In the genomic region with DNA sequence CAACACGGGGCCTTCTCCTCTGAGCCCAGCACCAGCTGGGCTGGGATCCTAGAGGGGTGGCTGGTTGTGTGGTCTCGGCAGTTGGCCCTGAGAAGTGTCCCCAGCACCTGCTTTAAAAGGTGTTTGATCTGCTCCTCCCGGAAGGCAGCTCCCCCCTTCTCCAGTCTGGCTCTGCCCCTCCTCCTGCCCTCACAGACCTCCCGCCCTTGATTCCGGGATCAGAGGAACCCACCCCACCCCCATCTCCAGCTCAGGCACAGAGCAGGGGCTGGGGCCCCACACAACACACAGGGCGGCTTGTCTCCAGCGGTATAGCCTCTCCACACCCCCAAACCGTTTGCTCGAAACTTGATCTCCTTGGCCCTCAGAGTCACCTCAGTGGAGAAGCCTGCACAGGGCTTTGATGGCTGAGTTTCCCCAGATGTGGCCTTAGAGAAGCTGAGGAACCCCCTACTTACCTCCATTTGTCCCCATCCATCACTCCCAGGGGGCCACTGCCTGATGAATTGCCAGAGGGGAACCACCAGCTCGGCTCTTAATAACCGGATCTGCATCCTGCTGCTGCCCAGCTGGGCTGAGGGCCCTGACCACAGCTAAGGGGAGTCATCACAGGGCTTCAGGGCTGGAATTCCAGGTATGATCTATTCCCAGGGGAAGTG, we compare ENCODE assay signal across 1 cellular context.
TF ChIP-seq lines count a peak whose summit lies in the region.

No MANE protein-coding gene starts in this region.

TF ChIP-seq in HEK293, 187 proteins besides CTCF, POLR2A, EP300 and RAD21 (continued from another document and continues in another):
- TF ChIP-seq, protein P1, sequence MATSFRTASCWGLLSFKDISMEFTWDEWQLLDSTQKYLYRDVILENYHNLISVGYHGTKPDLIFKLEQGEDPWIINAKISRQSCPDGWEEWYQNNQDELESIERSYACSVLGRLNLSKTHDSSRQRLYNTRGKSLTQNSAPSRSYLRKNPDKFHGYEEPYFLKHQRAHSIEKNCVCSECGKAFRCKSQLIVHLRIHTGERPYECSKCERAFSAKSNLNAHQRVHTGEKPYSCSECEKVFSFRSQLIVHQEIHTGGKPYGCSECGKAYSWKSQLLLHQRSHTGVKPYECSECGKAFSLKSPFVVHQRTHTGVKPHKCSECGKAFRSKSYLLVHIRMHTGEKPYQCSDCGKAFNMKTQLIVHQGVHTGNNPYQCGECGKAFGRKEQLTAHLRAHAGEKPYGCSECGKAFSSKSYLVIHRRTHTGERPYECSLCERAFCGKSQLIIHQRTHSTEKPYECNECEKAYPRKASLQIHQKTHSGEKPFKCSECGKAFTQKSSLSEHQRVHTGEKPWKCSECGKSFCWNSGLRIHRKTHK (tag by site-specific recombination; IDR thresholded peaks at IDR 0.05) = no peak
- TF ChIP-seq MZF1 (tag by site-specific recombination; IDR thresholded peaks at IDR 0.05; ENCODE audit: borderline replicate concordance) (no peak), ZBTB7A (tag by site-specific recombination; IDR thresholded peaks at IDR 0.05; ENCODE audit: low read depth) (no peak), ZNF529 (tag by site-specific recombination; IDR thresholded peaks at IDR 0.05; ENCODE audit: insufficient replicate concordance) (no peak), TRIM28 (IDR thresholded peaks at IDR 0.05; ENCODE audit: borderline replicate concordance, low read length) (no peak), OVOL3 (tag by site-specific recombination; IDR thresholded peaks at IDR 0.05) (no peak), ZNF211 (tag by site-specific recombination; IDR thresholded peaks at IDR 0.05; ENCODE audit: low read depth) (no peak), ZNF10 (tag by site-specific recombination; IDR thresholded peaks at IDR 0.05) (peak; percentile 75), ZBTB20 (tag by site-specific recombination; IDR thresholded peaks at IDR 0.05) (peak; percentile 61; the same call in 1 of the 2 replicates), KLF8 (tag by site-specific recombination; IDR thresholded peaks at IDR 0.05) (no peak), ZNF837 (tag by site-specific recombination; IDR thresholded peaks at IDR 0.05) (no peak), ZEB2 (tag by site-specific recombination; IDR thresholded peaks at IDR 0.05) (peak; percentile 47), ZNF132 (tag by site-specific recombination; IDR thresholded peaks at IDR 0.05; ENCODE audit: borderline replicate concordance) (no peak), ZXDB (tag by site-specific recombination; IDR thresholded peaks at IDR 0.05) (peak; percentile 87), ZNF138 (tag by site-specific recombination; IDR thresholded peaks at IDR 0.05; ENCODE audit: borderline replicate concordance) (no peak), KLF9 (tag by site-specific recombination; IDR thresholded peaks at IDR 0.05; ENCODE audit: low read depth) (no peak), ZNF423 (tag by site-specific recombination; IDR thresholded peaks at IDR 0.05) (no peak), ZNF248 (tag by site-specific recombination; IDR thresholded peaks at IDR 0.05) (no peak), ZBTB21 (tag by site-specific recombination; IDR thresholded peaks at IDR 0.05) (no peak; the same call in 1 of the 2 replicates), ZNF37A (tag by site-specific recombination; IDR thresholded peaks at IDR 0.05) (no peak), ZFP69B (tag by site-specific recombination; IDR thresholded peaks at IDR 0.05) (peak; percentile 86), YY2 (tag by site-specific recombination; IDR thresholded peaks at IDR 0.05) (no peak), PRDM1 (tag by site-specific recombination; IDR thresholded peaks at IDR 0.05) (no peak), ZNF792 (tag by site-specific recombination; IDR thresholded peaks at IDR 0.05) (no peak), SETDB1 (IDR thresholded peaks at IDR 0.05; ENCODE audit: insufficient read length, low read length) (no peak), ZNF626 (tag by site-specific recombination; IDR thresholded peaks at IDR 0.05) (no peak), ZNF184 (tag by site-specific recombination; IDR thresholded peaks at IDR 0.05) (no peak), ZNF571 (tag by site-specific recombination; IDR thresholded peaks at IDR 0.05) (no peak), ZNF19 (tag by site-specific recombination; IDR thresholded peaks at IDR 0.05; ENCODE audit: low read depth) (no peak), ZNF174 (tag by site-specific recombination; IDR thresholded peaks at IDR 0.05) (no peak)
- TF ChIP-seq, protein P2, sequence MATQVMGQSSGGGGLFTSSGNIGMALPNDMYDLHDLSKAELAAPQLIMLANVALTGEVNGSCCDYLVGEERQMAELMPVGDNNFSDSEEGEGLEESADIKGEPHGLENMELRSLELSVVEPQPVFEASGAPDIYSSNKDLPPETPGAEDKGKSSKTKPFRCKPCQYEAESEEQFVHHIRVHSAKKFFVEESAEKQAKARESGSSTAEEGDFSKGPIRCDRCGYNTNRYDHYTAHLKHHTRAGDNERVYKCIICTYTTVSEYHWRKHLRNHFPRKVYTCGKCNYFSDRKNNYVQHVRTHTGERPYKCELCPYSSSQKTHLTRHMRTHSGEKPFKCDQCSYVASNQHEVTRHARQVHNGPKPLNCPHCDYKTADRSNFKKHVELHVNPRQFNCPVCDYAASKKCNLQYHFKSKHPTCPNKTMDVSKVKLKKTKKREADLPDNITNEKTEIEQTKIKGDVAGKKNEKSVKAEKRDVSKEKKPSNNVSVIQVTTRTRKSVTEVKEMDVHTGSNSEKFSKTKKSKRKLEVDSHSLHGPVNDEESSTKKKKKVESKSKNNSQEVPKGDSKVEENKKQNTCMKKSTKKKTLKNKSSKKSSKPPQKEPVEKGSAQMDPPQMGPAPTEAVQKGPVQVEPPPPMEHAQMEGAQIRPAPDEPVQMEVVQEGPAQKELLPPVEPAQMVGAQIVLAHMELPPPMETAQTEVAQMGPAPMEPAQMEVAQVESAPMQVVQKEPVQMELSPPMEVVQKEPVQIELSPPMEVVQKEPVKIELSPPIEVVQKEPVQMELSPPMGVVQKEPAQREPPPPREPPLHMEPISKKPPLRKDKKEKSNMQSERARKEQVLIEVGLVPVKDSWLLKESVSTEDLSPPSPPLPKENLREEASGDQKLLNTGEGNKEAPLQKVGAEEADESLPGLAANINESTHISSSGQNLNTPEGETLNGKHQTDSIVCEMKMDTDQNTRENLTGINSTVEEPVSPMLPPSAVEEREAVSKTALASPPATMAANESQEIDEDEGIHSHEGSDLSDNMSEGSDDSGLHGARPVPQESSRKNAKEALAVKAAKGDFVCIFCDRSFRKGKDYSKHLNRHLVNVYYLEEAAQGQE (tag by site-specific recombination; IDR thresholded peaks at IDR 0.05) = no peak
- TF ChIP-seq, protein P3, sequence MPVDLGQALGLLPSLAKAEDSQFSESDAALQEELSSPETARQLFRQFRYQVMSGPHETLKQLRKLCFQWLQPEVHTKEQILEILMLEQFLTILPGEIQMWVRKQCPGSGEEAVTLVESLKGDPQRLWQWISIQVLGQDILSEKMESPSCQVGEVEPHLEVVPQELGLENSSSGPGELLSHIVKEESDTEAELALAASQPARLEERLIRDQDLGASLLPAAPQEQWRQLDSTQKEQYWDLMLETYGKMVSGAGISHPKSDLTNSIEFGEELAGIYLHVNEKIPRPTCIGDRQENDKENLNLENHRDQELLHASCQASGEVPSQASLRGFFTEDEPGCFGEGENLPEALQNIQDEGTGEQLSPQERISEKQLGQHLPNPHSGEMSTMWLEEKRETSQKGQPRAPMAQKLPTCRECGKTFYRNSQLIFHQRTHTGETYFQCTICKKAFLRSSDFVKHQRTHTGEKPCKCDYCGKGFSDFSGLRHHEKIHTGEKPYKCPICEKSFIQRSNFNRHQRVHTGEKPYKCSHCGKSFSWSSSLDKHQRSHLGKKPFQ (tag by site-specific recombination; IDR thresholded peaks at IDR 0.05) = no peak
- TF ChIP-seq, protein P4, sequence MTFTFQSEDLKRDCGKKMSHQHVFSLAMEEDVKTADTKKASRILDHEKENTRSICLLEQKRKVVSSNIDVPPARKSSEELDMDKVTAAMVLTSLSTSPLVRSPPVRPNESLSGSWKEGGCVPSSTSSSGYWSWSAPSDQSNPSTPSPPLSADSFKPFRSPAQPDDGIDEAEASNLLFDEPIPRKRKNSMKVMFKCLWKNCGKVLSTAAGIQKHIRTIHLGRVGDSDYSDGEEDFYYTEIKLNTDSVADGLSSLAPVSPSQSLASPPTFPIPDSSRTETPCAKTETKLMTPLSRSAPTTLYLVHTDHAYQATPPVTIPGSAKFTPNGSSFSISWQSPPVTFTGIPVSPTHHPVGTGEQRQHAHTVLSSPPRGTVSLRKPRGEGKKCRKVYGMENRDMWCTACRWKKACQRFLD (tag by site-specific recombination; IDR thresholded peaks at IDR 0.05) = no peak
- TF ChIP-seq, protein P5, sequence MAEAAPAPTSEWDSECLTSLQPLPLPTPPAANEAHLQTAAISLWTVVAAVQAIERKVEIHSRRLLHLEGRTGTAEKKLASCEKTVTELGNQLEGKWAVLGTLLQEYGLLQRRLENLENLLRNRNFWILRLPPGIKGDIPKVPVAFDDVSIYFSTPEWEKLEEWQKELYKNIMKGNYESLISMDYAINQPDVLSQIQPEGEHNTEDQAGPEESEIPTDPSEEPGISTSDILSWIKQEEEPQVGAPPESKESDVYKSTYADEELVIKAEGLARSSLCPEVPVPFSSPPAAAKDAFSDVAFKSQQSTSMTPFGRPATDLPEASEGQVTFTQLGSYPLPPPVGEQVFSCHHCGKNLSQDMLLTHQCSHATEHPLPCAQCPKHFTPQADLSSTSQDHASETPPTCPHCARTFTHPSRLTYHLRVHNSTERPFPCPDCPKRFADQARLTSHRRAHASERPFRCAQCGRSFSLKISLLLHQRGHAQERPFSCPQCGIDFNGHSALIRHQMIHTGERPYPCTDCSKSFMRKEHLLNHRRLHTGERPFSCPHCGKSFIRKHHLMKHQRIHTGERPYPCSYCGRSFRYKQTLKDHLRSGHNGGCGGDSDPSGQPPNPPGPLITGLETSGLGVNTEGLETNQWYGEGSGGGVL (tag by site-specific recombination; IDR thresholded peaks at IDR 0.05) = peak; percentile 90
- TF ChIP-seq, protein P6, sequence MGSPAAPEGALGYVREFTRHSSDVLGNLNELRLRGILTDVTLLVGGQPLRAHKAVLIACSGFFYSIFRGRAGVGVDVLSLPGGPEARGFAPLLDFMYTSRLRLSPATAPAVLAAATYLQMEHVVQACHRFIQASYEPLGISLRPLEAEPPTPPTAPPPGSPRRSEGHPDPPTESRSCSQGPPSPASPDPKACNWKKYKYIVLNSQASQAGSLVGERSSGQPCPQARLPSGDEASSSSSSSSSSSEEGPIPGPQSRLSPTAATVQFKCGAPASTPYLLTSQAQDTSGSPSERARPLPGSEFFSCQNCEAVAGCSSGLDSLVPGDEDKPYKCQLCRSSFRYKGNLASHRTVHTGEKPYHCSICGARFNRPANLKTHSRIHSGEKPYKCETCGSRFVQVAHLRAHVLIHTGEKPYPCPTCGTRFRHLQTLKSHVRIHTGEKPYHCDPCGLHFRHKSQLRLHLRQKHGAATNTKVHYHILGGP (tag by site-specific recombination; IDR thresholded peaks at IDR 0.05) = no peak
- TF ChIP-seq, protein P7, sequence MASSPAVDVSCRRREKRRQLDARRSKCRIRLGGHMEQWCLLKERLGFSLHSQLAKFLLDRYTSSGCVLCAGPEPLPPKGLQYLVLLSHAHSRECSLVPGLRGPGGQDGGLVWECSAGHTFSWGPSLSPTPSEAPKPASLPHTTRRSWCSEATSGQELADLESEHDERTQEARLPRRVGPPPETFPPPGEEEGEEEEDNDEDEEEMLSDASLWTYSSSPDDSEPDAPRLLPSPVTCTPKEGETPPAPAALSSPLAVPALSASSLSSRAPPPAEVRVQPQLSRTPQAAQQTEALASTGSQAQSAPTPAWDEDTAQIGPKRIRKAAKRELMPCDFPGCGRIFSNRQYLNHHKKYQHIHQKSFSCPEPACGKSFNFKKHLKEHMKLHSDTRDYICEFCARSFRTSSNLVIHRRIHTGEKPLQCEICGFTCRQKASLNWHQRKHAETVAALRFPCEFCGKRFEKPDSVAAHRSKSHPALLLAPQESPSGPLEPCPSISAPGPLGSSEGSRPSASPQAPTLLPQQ (tag by site-specific recombination; IDR thresholded peaks at IDR 0.05) = peak; percentile 96
- TF ChIP-seq, protein P8, sequence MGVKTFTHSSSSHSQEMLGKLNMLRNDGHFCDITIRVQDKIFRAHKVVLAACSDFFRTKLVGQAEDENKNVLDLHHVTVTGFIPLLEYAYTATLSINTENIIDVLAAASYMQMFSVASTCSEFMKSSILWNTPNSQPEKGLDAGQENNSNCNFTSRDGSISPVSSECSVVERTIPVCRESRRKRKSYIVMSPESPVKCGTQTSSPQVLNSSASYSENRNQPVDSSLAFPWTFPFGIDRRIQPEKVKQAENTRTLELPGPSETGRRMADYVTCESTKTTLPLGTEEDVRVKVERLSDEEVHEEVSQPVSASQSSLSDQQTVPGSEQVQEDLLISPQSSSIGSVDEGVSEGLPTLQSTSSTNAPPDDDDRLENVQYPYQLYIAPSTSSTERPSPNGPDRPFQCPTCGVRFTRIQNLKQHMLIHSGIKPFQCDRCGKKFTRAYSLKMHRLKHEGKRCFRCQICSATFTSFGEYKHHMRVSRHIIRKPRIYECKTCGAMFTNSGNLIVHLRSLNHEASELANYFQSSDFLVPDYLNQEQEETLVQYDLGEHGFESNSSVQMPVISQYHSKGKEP (tag by site-specific recombination; IDR thresholded peaks at IDR 0.05) = no peak
- TF ChIP-seq, protein P9, sequence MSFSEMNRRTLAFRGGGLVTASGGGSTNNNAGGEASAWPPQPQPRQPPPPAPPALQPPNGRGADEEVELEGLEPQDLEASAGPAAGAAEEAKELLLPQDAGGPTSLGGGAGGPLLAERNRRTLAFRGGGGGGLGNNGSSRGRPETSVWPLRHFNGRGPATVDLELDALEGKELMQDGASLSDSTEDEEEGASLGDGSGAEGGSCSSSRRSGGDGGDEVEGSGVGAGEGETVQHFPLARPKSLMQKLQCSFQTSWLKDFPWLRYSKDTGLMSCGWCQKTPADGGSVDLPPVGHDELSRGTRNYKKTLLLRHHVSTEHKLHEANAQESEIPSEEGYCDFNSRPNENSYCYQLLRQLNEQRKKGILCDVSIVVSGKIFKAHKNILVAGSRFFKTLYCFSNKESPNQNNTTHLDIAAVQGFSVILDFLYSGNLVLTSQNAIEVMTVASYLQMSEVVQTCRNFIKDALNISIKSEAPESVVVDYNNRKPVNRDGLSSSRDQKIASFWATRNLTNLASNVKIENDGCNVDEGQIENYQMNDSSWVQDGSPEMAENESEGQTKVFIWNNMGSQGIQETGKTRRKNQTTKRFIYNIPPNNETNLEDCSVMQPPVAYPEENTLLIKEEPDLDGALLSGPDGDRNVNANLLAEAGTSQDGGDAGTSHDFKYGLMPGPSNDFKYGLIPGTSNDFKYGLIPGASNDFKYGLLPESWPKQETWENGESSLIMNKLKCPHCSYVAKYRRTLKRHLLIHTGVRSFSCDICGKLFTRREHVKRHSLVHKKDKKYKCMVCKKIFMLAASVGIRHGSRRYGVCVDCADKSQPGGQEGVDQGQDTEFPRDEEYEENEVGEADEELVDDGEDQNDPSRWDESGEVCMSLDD (tag by site-specific recombination; IDR thresholded peaks at IDR 0.05) = no peak
- TF ChIP-seq, protein P10, sequence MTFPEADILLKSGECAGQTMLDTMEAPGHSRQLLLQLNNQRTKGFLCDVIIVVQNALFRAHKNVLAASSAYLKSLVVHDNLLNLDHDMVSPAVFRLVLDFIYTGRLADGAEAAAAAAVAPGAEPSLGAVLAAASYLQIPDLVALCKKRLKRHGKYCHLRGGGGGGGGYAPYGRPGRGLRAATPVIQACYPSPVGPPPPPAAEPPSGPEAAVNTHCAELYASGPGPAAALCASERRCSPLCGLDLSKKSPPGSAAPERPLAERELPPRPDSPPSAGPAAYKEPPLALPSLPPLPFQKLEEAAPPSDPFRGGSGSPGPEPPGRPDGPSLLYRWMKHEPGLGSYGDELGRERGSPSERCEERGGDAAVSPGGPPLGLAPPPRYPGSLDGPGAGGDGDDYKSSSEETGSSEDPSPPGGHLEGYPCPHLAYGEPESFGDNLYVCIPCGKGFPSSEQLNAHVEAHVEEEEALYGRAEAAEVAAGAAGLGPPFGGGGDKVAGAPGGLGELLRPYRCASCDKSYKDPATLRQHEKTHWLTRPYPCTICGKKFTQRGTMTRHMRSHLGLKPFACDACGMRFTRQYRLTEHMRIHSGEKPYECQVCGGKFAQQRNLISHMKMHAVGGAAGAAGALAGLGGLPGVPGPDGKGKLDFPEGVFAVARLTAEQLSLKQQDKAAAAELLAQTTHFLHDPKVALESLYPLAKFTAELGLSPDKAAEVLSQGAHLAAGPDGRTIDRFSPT (tag by site-specific recombination; IDR thresholded peaks at IDR 0.05) = no peak
